Comparison of ENCODE assay signal across 29 cellular contexts in genomic region chr5:35239911-35240610, GRCh38. TPM values are rescaled to one million over a fixed set of nuclear protein-coding genes. Genes with fewer than 3 reads are reported as not detected.
"Had no signal": no experiment of that assay in that cellular context is flagged by ENCODE, and none has a peak within 500 bp of the region (broad histone marks: within the 10 kb centered on the region; RNA-seq: fewer than 3 reads in every experiment).

No MANE protein-coding gene starts in this region.

- ATAC-seq: foreskin keratinocyte; gastroesophageal sphincter; heart right ventricle; left colon; left ventricle myocardium superior; lower lobe of right lung; naive thymus-derived CD8-positive, alpha-beta T cell; sciatic nerve had no signal

- H3K4me3 ChIP-seq: coronary artery, esophagus muscularis mucosa, gastroesophageal sphincter, heart right ventricle, lower lobe of right lung, ovary, right atrium auricular region, smooth muscle cell, stomach, tibial artery had no signal

- FAIRE-seq: endothelial cell of umbilical vein had no signal

- H3K4me1 ChIP-seq: esophagus muscularis mucosa, foreskin keratinocyte, gastroesophageal sphincter, lower lobe of right lung, right atrium auricular region, tibial artery had no signal

- H3K4me3 Mint-ChIP-seq: naive thymus-derived CD8-positive, alpha-beta T cell; type B pancreatic cell had no signal

- H3K27ac ChIP-seq: coronary artery, esophagus muscularis mucosa, foreskin keratinocyte, gastroesophageal sphincter, heart right ventricle, lower lobe of right lung, ovary, right atrium auricular region, stomach, tibial artery had no signal

- H3K27me3 Mint-ChIP-seq: type B pancreatic cell had no signal

- H3K27me3 ChIP-seq: esophagus muscularis mucosa, foreskin keratinocyte, gastroesophageal sphincter, heart right ventricle, ovary, right atrium auricular region, stomach, tibial artery had no signal

- H3K9me3 ChIP-seq: esophagus muscularis mucosa, gastroesophageal sphincter, heart right ventricle, lower lobe of right lung, ovary, right atrium auricular region, stomach, tibial artery had no signal

- H3K36me3 Mint-ChIP-seq: type B pancreatic cell had no signal

- H3K4me1 Mint-ChIP-seq: naive thymus-derived CD8-positive, alpha-beta T cell had no signal

- H3K36me3 ChIP-seq: esophagus muscularis mucosa, gastroesophageal sphincter, heart right ventricle, lower lobe of right lung, ovary, right atrium auricular region, stomach, tibial artery had no signal

- DNase-seq: dermis blood vessel endothelial cell; effector memory CD4-positive, alpha-beta T cell; foreskin keratinocyte; heart right ventricle; hippocampal formation; islet precursor cell; kidney glomerular epithelial cell; left colon; left ventricle myocardium superior; lower lobe of right lung; naive thymus-derived CD8-positive, alpha-beta T cell; occipital lobe; ovary; stimulated activated CD4-positive, alpha-beta T cell treated with anti-CD3 and anti-CD28 coated beads, Interleukin-12 subunit alpha, Interleukin-12 subunit beta, amount 100 ng/mL, for 4 hours; stimulated activated CD4-positive, alpha-beta T cell treated with anti-CD3 and anti-CD28 coated beads, Interleukin-1b, Interleukin-23, amount 100 ng/mL, for 48 hours; stimulated activated CD4-positive, alpha-beta T cell treated with anti-CD3 and anti-CD28 coated beads, Interleukin-4, amount 100 ng/mL, for 1 hour; stimulated activated CD8-positive, alpha-beta memory T cell treated with anti-CD3 and anti-CD28 coated beads, Interleukin-4, amount 100 ng/mL, for 48 hours; stimulated activated naive CD4-positive, alpha-beta T cell; stomach; tibial artery had no signal

- H3K27ac Mint-ChIP-seq: naive thymus-derived CD8-positive, alpha-beta T cell; type B pancreatic cell had no signal

- H3K4me2 ChIP-seq: smooth muscle cell had no signal

RNA-seq across cellular contexts. Expression of gene PRLR, which starts 9.8 kb away (rescaled TPM):
- total RNA-seq: dermis blood vessel endothelial cell; endothelial cell of umbilical vein; foreskin keratinocyte; myocyte; naive thymus-derived CD8-positive, alpha-beta T cell had no signal
- polyA plus RNA-seq: endothelial cell of umbilical vein; foreskin keratinocyte; naive thymus-derived CD8-positive, alpha-beta T cell had no signal
